ENCODE assay signal across 1 cellular context in the genomic region with DNA sequence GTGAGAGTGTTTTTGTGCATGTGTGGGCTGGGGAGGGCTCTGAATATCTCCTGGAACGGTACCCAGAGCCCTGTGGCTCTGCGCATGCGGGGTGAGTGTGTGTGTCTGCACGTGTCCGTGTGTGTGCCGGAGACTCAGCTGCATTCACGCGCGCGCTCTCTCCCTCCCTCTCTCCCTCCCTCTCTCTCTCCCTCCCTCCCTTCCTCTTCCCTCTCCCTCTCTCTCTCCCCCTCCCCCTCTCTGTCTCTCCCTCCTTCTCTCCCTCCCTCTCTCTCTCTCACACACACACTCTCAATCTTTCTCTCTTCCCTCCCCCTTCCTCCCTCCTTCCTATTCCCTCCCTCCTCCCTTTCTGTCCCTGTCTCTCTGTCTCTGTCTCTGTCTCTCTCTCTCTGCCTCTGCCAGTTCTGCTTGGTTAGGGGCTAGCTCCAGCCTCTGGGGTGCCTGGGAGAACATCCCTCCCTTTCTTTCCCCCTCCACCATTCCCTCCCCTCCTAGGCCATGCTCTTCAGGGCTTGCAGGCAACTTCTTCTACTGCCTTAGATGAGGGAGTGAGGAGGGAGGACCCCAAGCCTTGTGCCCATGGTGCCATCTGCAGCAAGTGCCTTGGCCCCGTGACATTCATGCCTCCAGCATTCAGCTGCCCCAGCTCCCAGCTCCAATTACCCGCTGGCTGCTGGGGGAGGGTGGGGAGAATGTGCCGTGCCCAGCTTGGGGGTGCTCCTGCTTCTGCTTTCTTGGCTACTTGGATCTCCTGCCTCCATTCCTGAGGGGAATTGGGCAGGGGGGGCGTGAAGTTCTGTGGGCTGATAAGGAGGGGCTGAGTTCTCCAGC.
TF ChIP-seq lines count a peak whose summit lies in the region.

No MANE protein-coding gene starts in this region.

TF ChIP-seq in GM23338, 12 proteins besides CTCF, POLR2A, EP300 and RAD21 (continued from another document):
- TF ChIP-seq, protein P1, sequence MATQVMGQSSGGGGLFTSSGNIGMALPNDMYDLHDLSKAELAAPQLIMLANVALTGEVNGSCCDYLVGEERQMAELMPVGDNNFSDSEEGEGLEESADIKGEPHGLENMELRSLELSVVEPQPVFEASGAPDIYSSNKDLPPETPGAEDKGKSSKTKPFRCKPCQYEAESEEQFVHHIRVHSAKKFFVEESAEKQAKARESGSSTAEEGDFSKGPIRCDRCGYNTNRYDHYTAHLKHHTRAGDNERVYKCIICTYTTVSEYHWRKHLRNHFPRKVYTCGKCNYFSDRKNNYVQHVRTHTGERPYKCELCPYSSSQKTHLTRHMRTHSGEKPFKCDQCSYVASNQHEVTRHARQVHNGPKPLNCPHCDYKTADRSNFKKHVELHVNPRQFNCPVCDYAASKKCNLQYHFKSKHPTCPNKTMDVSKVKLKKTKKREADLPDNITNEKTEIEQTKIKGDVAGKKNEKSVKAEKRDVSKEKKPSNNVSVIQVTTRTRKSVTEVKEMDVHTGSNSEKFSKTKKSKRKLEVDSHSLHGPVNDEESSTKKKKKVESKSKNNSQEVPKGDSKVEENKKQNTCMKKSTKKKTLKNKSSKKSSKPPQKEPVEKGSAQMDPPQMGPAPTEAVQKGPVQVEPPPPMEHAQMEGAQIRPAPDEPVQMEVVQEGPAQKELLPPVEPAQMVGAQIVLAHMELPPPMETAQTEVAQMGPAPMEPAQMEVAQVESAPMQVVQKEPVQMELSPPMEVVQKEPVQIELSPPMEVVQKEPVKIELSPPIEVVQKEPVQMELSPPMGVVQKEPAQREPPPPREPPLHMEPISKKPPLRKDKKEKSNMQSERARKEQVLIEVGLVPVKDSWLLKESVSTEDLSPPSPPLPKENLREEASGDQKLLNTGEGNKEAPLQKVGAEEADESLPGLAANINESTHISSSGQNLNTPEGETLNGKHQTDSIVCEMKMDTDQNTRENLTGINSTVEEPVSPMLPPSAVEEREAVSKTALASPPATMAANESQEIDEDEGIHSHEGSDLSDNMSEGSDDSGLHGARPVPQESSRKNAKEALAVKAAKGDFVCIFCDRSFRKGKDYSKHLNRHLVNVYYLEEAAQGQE (IDR thresholded peaks at IDR 0.05; ENCODE audit: unreplicated experiment): no peak
- TF ChIP-seq ETS1 (IDR thresholded peaks at IDR 0.05): no peak
